8 cellular contexts compared by ENCODE assay signal in genomic region chr11:66970808-66971442, GRCh38. TPM values are rescaled to one million over a fixed set of nuclear protein-coding genes. Genes with fewer than 3 reads are reported as not detected.
DNase-seq lines count a peak whose midpoint lies in the region; ATAC-seq and TF ChIP-seq lines count a peak whose summit lies in the region.

No MANE protein-coding gene starts in this region.

- H3K4me1 ChIP-seq in HEK293 (ENCODE audit: control insufficient read depth, insufficient read depth, low read length), result no peaks in the 10 kb centered on the region

- no peaks in the 10 kb centered on the region for H3K36me3 ChIP-seq in HEK293 (ENCODE audit: control insufficient read depth in 2 of 2, insufficient read depth in 1 of 2, low read length in 2 of 2)

- POLR2A ChIA-PET in HEK293 (lab: Yijun Ruan, JAX), result interaction anchor here (0.9 kb wide), 1 partner anchor 115 kb away, joined by 3 read pairs; no protein-coding TSS in a partner anchor

- no peak for ATAC-seq in GM18867 (IDR thresholded peaks at IDR 0.05; ENCODE audit: unreplicated experiment)
- no peak for ATAC-seq in stimulated activated memory B cell treated with anti-CD40 and anti-IgM and Interleukin-4, amounts not matched to agents 10 μg/mL and 1 μg/mL and 100 μg/mL, for 72 hours

- H3K27me3 Mint-ChIP-seq in stimulated activated memory B cell treated with anti-CD40 and anti-IgM and Interleukin-4, amounts not matched to agents 10 μg/mL and 1 μg/mL and 100 μg/mL, for 72 hours, result peaks cover 56% of the 10 kb centered on the region

- no peaks in the 10 kb centered on the region for H3K9me3 ChIP-seq in HEK293 (ENCODE audit: control insufficient read depth, insufficient read depth, low read depth, low read length)

- H3K27ac Mint-ChIP-seq in stimulated activated memory B cell treated with anti-CD40 and anti-IgM and Interleukin-4, amounts not matched to agents 10 μg/mL and 1 μg/mL and 100 μg/mL, for 72 hours, result no peak overlapping the region

- H3K4me1 Mint-ChIP-seq in stimulated activated memory B cell treated with anti-CD40 and anti-IgM and Interleukin-4, amounts not matched to agents 10 μg/mL and 1 μg/mL and 100 μg/mL, for 72 hours, result no peaks in the 10 kb centered on the region

- no peak overlapping the region for H3K4me3 Mint-ChIP-seq in stimulated activated memory B cell treated with anti-CD40 and anti-IgM and Interleukin-4, amounts not matched to agents 10 μg/mL and 1 μg/mL and 100 μg/mL, for 72 hours

- no peak overlapping the region for H3K4me3 ChIP-seq in HEK293 (ENCODE audit: low read depth, low read length)

- peaks cover 4% of the 10 kb centered on the region for H3K9me3 Mint-ChIP-seq in stimulated activated memory B cell treated with anti-CD40 and anti-IgM and Interleukin-4, amounts not matched to agents 10 μg/mL and 1 μg/mL and 100 μg/mL, for 72 hours

- peak; percentile 95 for DNase-seq in SIG-M5 treated with dmso at 0.1 percent for 504 hours (lab: John Stamatoyannopoulos, UW; ENCODE audit: unreplicated experiment)
- peak; percentile 100 for DNase-seq in fibroblast of gingiva (ENCODE audit: low read depth)
- DNase-seq in pulmonary artery endothelial cell (ENCODE audit: low read depth, low spot score), result peak; percentile 57
- DNase-seq in activated gamma-delta T cell treated with Interleukin-2 at 50 U/mL for 16 hours, result no peak
- no peak for DNase-seq in substantia nigra (lab: John Stamatoyannopoulos, UW)

- peaks cover 4% of the 10 kb centered on the region for H3K36me3 Mint-ChIP-seq in stimulated activated memory B cell treated with anti-CD40 and anti-IgM and Interleukin-4, amounts not matched to agents 10 μg/mL and 1 μg/mL and 100 μg/mL, for 72 hours

- CTCF ChIA-PET in HEK293 (lab: Yijun Ruan, JAX), result interaction anchor here (1.0 kb wide), 1 partner anchor 12 kb away, joined by 3 read pairs; no protein-coding TSS in a partner anchor

- TF ChIP-seq CTCF in HEK293 (tag by site-specific recombination; IDR thresholded peaks at IDR 0.05), result no peak

- H3K27ac ChIP-seq in HEK293 (ENCODE audit: extremely low read depth, low read depth, low read length) (no peak overlapping the region), substantia nigra (ENCODE audit: low read depth, low read length, poor library complexity, severe bottlenecking) (no peak overlapping the region)

TF ChIP-seq in HEK293, 187 proteins besides CTCF, POLR2A, EP300 and RAD21 (continues in another document):
- TF ChIP-seq ZNF394 (tag by site-specific recombination; IDR thresholded peaks at IDR 0.05; ENCODE audit: borderline replicate concordance) (0 out of 2 replicates have a peak, but pooled peaks have one; percentile 15), ZEB2 (tag by site-specific recombination; IDR thresholded peaks at IDR 0.05) (no peak), ZBTB21 (tag by site-specific recombination; IDR thresholded peaks at IDR 0.05) (peak; percentile 44; the same call in 1 of the 2 replicates), ZNF596 (tag by site-specific recombination; IDR thresholded peaks at IDR 0.05) (no peak), SP7 (tag by site-specific recombination; IDR thresholded peaks at IDR 0.05) (0 out of 2 replicates have a peak, but pooled peaks have one; percentile 31), ZNF48 (tag by site-specific recombination; IDR thresholded peaks at IDR 0.05) (no peak), ZNF114 (tag by site-specific recombination; IDR thresholded peaks at IDR 0.05) (no peak), MEIS1 (CRISPR knock-in tag; IDR thresholded peaks at IDR 0.05; ENCODE audit: borderline replicate concordance) (no peak), TRIM28 (IDR thresholded peaks at IDR 0.05; ENCODE audit: borderline replicate concordance, low read length) (0 out of 2 replicates have a peak, but pooled peaks have one; percentile 32), WT1 (tag by site-specific recombination; IDR thresholded peaks at IDR 0.05) (no peak), ZNF501 (tag by site-specific recombination; IDR thresholded peaks at IDR 0.05) (no peak), ZNF132 (tag by site-specific recombination; IDR thresholded peaks at IDR 0.05; ENCODE audit: borderline replicate concordance) (no peak), ZNF837 (tag by site-specific recombination; IDR thresholded peaks at IDR 0.05) (no peak), ZNF548 (tag by site-specific recombination; IDR thresholded peaks at IDR 0.05) (no peak), ZNF354C (tag by site-specific recombination; IDR thresholded peaks at IDR 0.05; ENCODE audit: borderline replicate concordance, low read depth) (no peak), REST (tag by site-specific recombination; IDR thresholded peaks at IDR 0.05) (no peak), ZXDB (tag by site-specific recombination; IDR thresholded peaks at IDR 0.05) (no peak), ZNF140 (tag by site-specific recombination; IDR thresholded peaks at IDR 0.05) (no peak), ZSCAN5A (tag by site-specific recombination; IDR thresholded peaks at IDR 0.05) (no peak), ZNF843 (tag by site-specific recombination; IDR thresholded peaks at IDR 0.05) (no peak), ZNF580 (tag by site-specific recombination; IDR thresholded peaks at IDR 0.05) (no peak)

RNA-seq across cellular contexts. Expression of gene C11orf86, which starts 4.2 kb away (rescaled TPM):
- not detected in 2 replicates for total RNA-seq in pulmonary artery endothelial cell

RNA-seq across cellular contexts. Expression of gene PC, which starts 12.7 kb away (rescaled TPM):
- 6.9 and 27.3 TPM in 2 replicates for total RNA-seq in pulmonary artery endothelial cell

RNA-seq across cellular contexts. Expression of gene SYT12, which starts 52.0 kb away (rescaled TPM):
- 0.04 TPM in 1 of 2 replicates, not detected in the other for total RNA-seq in pulmonary artery endothelial cell

Comparison
In these comparisons a context has a peak if more than half of its experiments do, and no peak if none do; other contexts are left out.
1. DNase-seq: peak in SIG-M5 treated with dmso at 0.1 percent for 504 hours (single experiment), fibroblast of gingiva (single experiment) and pulmonary artery endothelial cell (single experiment); none in activated gamma-delta T cell treated with Interleukin-2 at 50 U/mL for 16 hours (single experiment) and substantia nigra (0 of 49).